ENCODE assay signal across 8 cellular contexts in genomic region chr10:76547352-76547972, GRCh38.
A peak's percentile ranks its signal among the peaks of the same experiment; 100 is the strongest.
DNase-seq lines count a peak whose midpoint lies in the region; ATAC-seq and TF ChIP-seq lines count a peak whose summit lies in the region.

No MANE protein-coding gene starts in this region.

- intact Hi-C loops in heart right ventricle (cut with DNase I): loop anchor here (2.0 to 10.0 kb wide), 16 partner anchors 105 to 1153 kb away; partner anchors contain the start of gene ZNF503 (in 4 of the 10)

- H3K9ac ChIP-seq in MM.1S (ENCODE audit: low read length): no peak overlapping the region; the same call in 1 of the 2 replicates
- H3K9ac ChIP-seq in adipocyte (ENCODE audit: low read length): no peak overlapping the region

- no peaks in the 10 kb centered on the region for H3K27me3 ChIP-seq in MM.1S (replicated peaks; ENCODE audit: insufficient read depth, low read length)
- no peaks in the 10 kb centered on the region for H3K27me3 ChIP-seq in adipocyte (replicated peaks; ENCODE audit: control insufficient read depth, insufficient read depth, low read length)
- no peaks in the 10 kb centered on the region for H3K27me3 ChIP-seq in heart right ventricle

- no peaks in the 10 kb centered on the region for H3K9me2 ChIP-seq in MM.1S (replicated peaks; ENCODE audit: insufficient read depth, low read length)

- H3K36me3 ChIP-seq in MM.1S (replicated peaks; ENCODE audit: insufficient read depth, low read length) (no peaks in the 10 kb centered on the region), adipocyte (ENCODE audit: control insufficient read depth, insufficient read depth, low read length, severe bottlenecking) (no peaks in the 10 kb centered on the region), heart right ventricle (no peaks in the 10 kb centered on the region)

- 26 to 30% methylated on average over 11 of the region's 11 CpGs for WGBS in heart right ventricle, 2 donors

- no peaks in the 10 kb centered on the region for H3F3A ChIP-seq in MM.1S (ENCODE audit: insufficient read depth, low read length)

- DNase-seq in DMS153 (lab: John Stamatoyannopoulos, UW): peak; percentile 65
- peak; percentile 76 for DNase-seq in MM.1S
- DNase-seq in RPMI8226: peak; percentile 73
- DNase-seq in adipocyte (ENCODE audit: low read depth): peak; percentile 96
- DNase-seq in heart right ventricle: peak; percentile 56 to 89
- DNase-seq in renal cortical epithelial cell (ENCODE audit: low read depth): peak; percentile 66

- peak overlapping the region; percentile 24; the same call in 1 of the 2 replicates for H3K4me3 ChIP-seq in MM.1S (ENCODE audit: low read length)
- no peak overlapping the region for H3K4me3 ChIP-seq in adipocyte (ENCODE audit: low read length)
- peak overlapping the region in 1 of 10 donors; percentile 12 for H3K4me3 ChIP-seq in heart right ventricle

- peak overlapping the region; percentile 65 for H2AFZ ChIP-seq in MM.1S (ENCODE audit: low read length)

- TF ChIP-seq CTCF in MM.1S (IDR thresholded peaks at IDR 0.05; ENCODE audit: low read length): peak; percentile 66
- peak; percentile 72 to 91 (median 83) for TF ChIP-seq CTCF in heart right ventricle (IDR thresholded peaks at IDR 0.05)

- H3K4me1 ChIP-seq in MM.1S (ENCODE audit: low read length) (no peaks in the 10 kb centered on the region), adipocyte (ENCODE audit: control insufficient read depth, insufficient read depth, low read length) (peaks cover 11% of the 10 kb centered on the region), heart right ventricle (peaks cover 0 to 15% (median 0%) of the 10 kb centered on the region in 9 donors)

- peak; percentile 74 for ATAC-seq in GM21723 (IDR thresholded peaks at IDR 0.05; ENCODE audit: unreplicated experiment)
- peak; percentile 56 to 78 (median 72) for ATAC-seq in heart right ventricle
- no peak for ATAC-seq in GM18520 (IDR thresholded peaks at IDR 0.05; ENCODE audit: unreplicated experiment)

- H3K79me2 ChIP-seq in MM.1S (ENCODE audit: low read length): no peaks in the 10 kb centered on the region

- peak overlapping the region; percentile 42 for H3K4me2 ChIP-seq in MM.1S (ENCODE audit: low read depth, low read length)

- H3K9me3 ChIP-seq in MM.1S (replicated peaks; ENCODE audit: insufficient read depth, low read length) (no peaks in the 10 kb centered on the region), adipocyte (ENCODE audit: control insufficient read depth, low read length) (no peaks in the 10 kb centered on the region), heart right ventricle (no peaks in the 10 kb centered on the region)

- H3K27ac ChIP-seq in MM.1S (ENCODE audit: low read length): no peak overlapping the region
- no peak overlapping the region for H3K27ac ChIP-seq in heart right ventricle

- no peaks in the 10 kb centered on the region for H4K20me1 ChIP-seq in MM.1S (ENCODE audit: insufficient read depth, low read length)
